In genomic region chr19:35154535-35155406, GRCh38 we compare ENCODE assay signal across 8 cellular contexts. TPM values are rescaled to one million over a fixed set of nuclear protein-coding genes. Genes with fewer than 3 reads are reported as not detected.
A peak's percentile ranks its signal among the peaks of the same experiment; 100 is the strongest.
DNase-seq lines count a peak whose midpoint lies in the region; ATAC-seq and TF ChIP-seq lines count a peak whose summit lies in the region.

Gene FXYD5, plus strand, starts transcription at chr19:35154735. Its CDS starts 816 bp downstream, at chr19:35155551.

- H3K4me1 Mint-ChIP-seq in activated B cell treated with CpG ODN at 0.5 μM for 24 hours = peaks cover 49% of the 10 kb centered on the region

- ATAC-seq in activated B cell treated with CpG ODN at 0.5 μM for 24 hours (ENCODE audit: low read depth) (peak; percentile 77), left colon (peak; percentile 90), GM18873 (IDR thresholded peaks at IDR 0.05; ENCODE audit: low FRiP score, unreplicated experiment) (no peak)

- POLR2A ChIA-PET in activated B cell treated with CpG ODN at 0.5 μM for 24 hours (lab: Charles Lee) = interaction anchor here (0.6 to 3.5 kb wide), 14 partner anchors 8 to 659 kb away, joined by 3 to 63 read pairs (median 4); partner anchors contain the start of gene FXYD7

- TF ChIP-seq CTCF in GM12875 (IDR thresholded peaks at IDR 0.05; ENCODE audit: borderline replicate concordance, insufficient read depth, low read depth, low read length) = no peak
- no peak for TF ChIP-seq CTCF in activated B cell treated with CpG ODN at 0.5 μM for 24 hours (IDR thresholded peaks at IDR 0.05)
- peak; percentile 12 for TF ChIP-seq CTCF in cardiac fibroblast (IDR thresholded peaks at IDR 0.05; ENCODE audit: low read depth, low read length)

- DNase-seq in M059J (ENCODE audit: low read depth) = peak; percentile 87
- DNase-seq in activated B cell treated with CpG ODN at 0.5 μM for 24 hours = peak; percentile 55
- DNase-seq in cardiac fibroblast (ENCODE audit: low read depth in 2 of 2) = peak; percentile 86
- peak; percentile 63 to 78 for DNase-seq in left colon
- DNase-seq in stimulated activated CD4-positive, alpha-beta T cell treated with anti-CD3 and anti-CD28 coated beads, Interleukin-4, amount 100 ng/mL, for 1 hour = peak; percentile 82
- no peak for DNase-seq in NCI-H2107 treated with DMSO at 0.1 percent for 48 hours (lab: John Stamatoyannopoulos, UW; ENCODE audit: unreplicated experiment)

- H3K27ac Mint-ChIP-seq in activated B cell treated with CpG ODN at 0.5 μM for 24 hours = peak within 1 kb of the TSS; percentile 94

- CTCF ChIA-PET in activated B cell treated with CpG ODN at 0.5 μM for 24 hours (lab: Charles Lee) = interaction anchor here (0.7 to 1.8 kb wide), 10 partner anchors 9 to 314 kb away, joined by 3 to 19 read pairs (median 4); partner anchors contain the start of gene FXYD7

- H3K36me3 Mint-ChIP-seq in activated B cell treated with CpG ODN at 0.5 μM for 24 hours (ENCODE audit: low read depth) = peaks cover 50% of the 10 kb centered on the region

- H3K9me3 Mint-ChIP-seq in activated B cell treated with CpG ODN at 0.5 μM for 24 hours = no peaks in the 10 kb centered on the region

- H3K27me3 Mint-ChIP-seq in activated B cell treated with CpG ODN at 0.5 μM for 24 hours = no peaks in the 10 kb centered on the region

- intact Hi-C loops in activated B cell treated with CpG ODN at 0.5 μM for 24 hours (cut with micrococcal nuclease) (loop anchor here (1.0 to 2.0 kb wide), 5 partner anchors 13 to 94 kb away; no protein-coding TSS in a partner anchor), left colon (cut with DNase I, micrococcal nuclease) (no loop called here)

- H3K4me3 ChIP-seq in GM12875 (ENCODE audit: low read depth, low read length) (peak within 1 kb of the TSS; percentile 93), cardiac fibroblast (replicated peaks in 1 of 2; ENCODE audit: low read depth in 2 of 2, low read length in 2 of 2) (peak within 1 kb of the TSS; percentile 75 to 98)

- H3K4me3 Mint-ChIP-seq in activated B cell treated with CpG ODN at 0.5 μM for 24 hours = peak within 1 kb of the TSS; percentile 99

RNA-seq across cellular contexts. Expression of gene FXYD5, which starts in this region (rescaled TPM):
- 183 and 256 TPM in 2 replicates for total RNA-seq in M059J (2014; rRNA removed; shearing (Covaris generic))
- total RNA-seq in activated B cell treated with CpG ODN at 0.5 μM for 24 hours = 103 and 125 TPM in 2 replicates
- total RNA-seq in left colon = 10 to 100 TPM; 14.9 to 18.3 TPM
